ENCODE assay signal across 17 cellular contexts in the genomic region with DNA sequence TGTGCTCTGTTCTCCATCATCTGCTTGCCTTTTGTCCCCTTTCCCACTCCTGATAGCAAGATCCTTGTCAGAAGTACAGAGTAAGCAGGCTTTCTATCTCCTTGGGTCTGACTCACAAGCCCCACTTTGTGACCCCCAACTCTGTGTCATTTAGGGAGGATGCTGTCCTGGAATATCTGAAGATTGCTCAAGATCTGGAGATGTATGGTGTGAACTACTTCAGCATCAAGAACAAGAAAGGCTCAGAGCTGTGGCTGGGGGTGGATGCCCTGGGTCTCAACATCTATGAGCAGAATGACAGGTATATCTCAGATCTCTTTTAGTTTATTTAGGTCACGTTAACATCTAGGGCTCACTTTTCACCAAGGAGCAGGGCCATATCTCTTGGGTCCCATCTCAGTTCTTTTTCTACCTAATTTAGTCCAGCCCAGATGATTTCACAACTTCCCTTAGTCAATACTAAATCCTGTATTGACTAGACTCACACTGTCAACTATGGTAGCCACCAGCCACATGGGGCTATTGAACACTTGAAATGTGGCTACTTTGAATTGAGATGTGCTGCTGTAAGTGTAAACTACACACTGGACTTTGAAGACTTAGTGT.
DNase-seq lines count a peak whose midpoint lies in the region; ATAC-seq lines count a peak whose summit lies in the region.
"Had no signal": no experiment of that assay in that cellular context is flagged by ENCODE, and none has a peak within 500 bp of the region (broad histone marks: within the 10 kb centered on the region; RNA-seq: fewer than 3 reads in every experiment).

No MANE protein-coding gene starts in this region.

- peaks cover 60% of the 10 kb centered on the region for H3K4me1 Mint-ChIP-seq in activated CD4-positive, alpha-beta T cell treated with anti-CD3 and anti-CD28 coated beads for 36 hours
- peaks cover 33% of the 10 kb centered on the region for H3K4me1 Mint-ChIP-seq in activated T-helper 1 cell treated with anti-CD3 and anti-CD28 coated beads, Interleukin-12 subunit alpha, Interleukin-12 subunit beta, Interleukin-2, Interleukin-4 antibody, amounts not matched to agents 30 ng/mL and 10 ng/mL and 1 ng/mL, durations not matched to agents 14 hours and 24 hours and 36 hours (ENCODE audit: low read depth)
- peaks cover 50 to 80% of the 10 kb centered on the region in 2 donors for H3K4me1 Mint-ChIP-seq in natural killer cell treated with Interleukin-12 subunit alpha and Interleukin-12 subunit beta and Interleukin-15 and Interleukin-18, amount 100 ng/mL, for 72 hours (ENCODE audit: low read depth in 2 of 2)

- DNase-seq in activated CD4-positive, alpha-beta T cell treated with anti-CD3 and anti-CD28 coated beads for 36 hours: peak; percentile 25
- DNase-seq in activated CD4-positive, alpha-beta T cell treated with anti-CD3 and anti-CD28 coated beads, Interleukin-2, amount 50 U/mL, for 4 hours: no peak
- no peak for DNase-seq in activated T-helper 1 cell treated with anti-CD3 and anti-CD28 coated beads, Interleukin-12 subunit alpha, Interleukin-12 subunit beta, Interleukin-2, Interleukin-4 antibody, amounts not matched to agents 30 ng/mL and 10 ng/mL and 1 ng/mL, durations not matched to agents 14 hours and 24 hours and 36 hours (ENCODE audit: low spot score)
- no peak for DNase-seq in natural killer cell treated with Interleukin-12 subunit alpha and Interleukin-12 subunit beta and Interleukin-15 and Interleukin-18, amount 100 ng/mL, for 72 hours (ENCODE audit: low spot score)
- DNase-seq in RKO (ENCODE audit: low spot score): no peak
- DNase-seq in NCI-H2196 treated with DMSO at 0.1 percent for 48 hours (lab: John Stamatoyannopoulos, UW; ENCODE audit: unreplicated experiment): no peak
- DNase-seq in NCI-H1105 (lab: John Stamatoyannopoulos, UW): no peak
- DNase-seq: 8988T; brain microvascular endothelial cell; cortex of kidney; DMS153; MG63; NCI-H187 treated with DMSO at 0.1 percent for 48 hours; NCI-H446; stimulated activated CD4-positive, alpha-beta T cell treated with anti-CD3 and anti-CD28 coated beads, Interleukin-2, amount 100 ng/mL, for 48 hours had no signal

- no peaks in the 10 kb centered on the region for H3K9me3 Mint-ChIP-seq in activated CD4-positive, alpha-beta T cell treated with anti-CD3 and anti-CD28 coated beads for 36 hours (ENCODE audit: low read depth)
- H3K9me3 Mint-ChIP-seq in activated T-helper 1 cell treated with anti-CD3 and anti-CD28 coated beads, Interleukin-12 subunit alpha, Interleukin-12 subunit beta, Interleukin-2, Interleukin-4 antibody, amounts not matched to agents 30 ng/mL and 10 ng/mL and 1 ng/mL, durations not matched to agents 14 hours and 24 hours and 36 hours: no peaks in the 10 kb centered on the region
- H3K9me3 Mint-ChIP-seq in natural killer cell treated with Interleukin-12 subunit alpha and Interleukin-12 subunit beta and Interleukin-15 and Interleukin-18, amount 100 ng/mL, for 72 hours: no peaks in the 10 kb centered on the region
- H3K9me3 Mint-ChIP-seq: IgD-negative memory B cell had no signal

- H3K27me3 Mint-ChIP-seq in activated CD4-positive, alpha-beta T cell treated with anti-CD3 and anti-CD28 coated beads for 36 hours: no peaks in the 10 kb centered on the region
- H3K27me3 Mint-ChIP-seq in activated T-helper 1 cell treated with anti-CD3 and anti-CD28 coated beads, Interleukin-12 subunit alpha, Interleukin-12 subunit beta, Interleukin-2, Interleukin-4 antibody, amounts not matched to agents 30 ng/mL and 10 ng/mL and 1 ng/mL, durations not matched to agents 14 hours and 24 hours and 36 hours (ENCODE audit: insufficient read depth): no peaks in the 10 kb centered on the region
- no peaks in the 10 kb centered on the region for H3K27me3 Mint-ChIP-seq in natural killer cell treated with Interleukin-12 subunit alpha and Interleukin-12 subunit beta and Interleukin-15 and Interleukin-18, amount 100 ng/mL, for 72 hours
- H3K27me3 Mint-ChIP-seq: IgD-negative memory B cell had no signal

- H3K36me3 Mint-ChIP-seq in activated CD4-positive, alpha-beta T cell treated with anti-CD3 and anti-CD28 coated beads for 36 hours (ENCODE audit: low read depth): peaks cover 80% of the 10 kb centered on the region
- peaks cover 72% of the 10 kb centered on the region for H3K36me3 Mint-ChIP-seq in activated T-helper 1 cell treated with anti-CD3 and anti-CD28 coated beads, Interleukin-12 subunit alpha, Interleukin-12 subunit beta, Interleukin-2, Interleukin-4 antibody, amounts not matched to agents 30 ng/mL and 10 ng/mL and 1 ng/mL, durations not matched to agents 14 hours and 24 hours and 36 hours (ENCODE audit: low read depth)
- H3K36me3 Mint-ChIP-seq in natural killer cell treated with Interleukin-12 subunit alpha and Interleukin-12 subunit beta and Interleukin-15 and Interleukin-18, amount 100 ng/mL, for 72 hours: peaks cover 60% of the 10 kb centered on the region

- ATAC-seq in activated CD4-positive, alpha-beta T cell treated with anti-CD3 and anti-CD28 coated beads for 36 hours: peak; percentile 62
- ATAC-seq in HG02870 (IDR thresholded peaks at IDR 0.05; ENCODE audit: unreplicated experiment): peak; percentile 58
- peak; percentile 85 to 90 for ATAC-seq in natural killer cell treated with Interleukin-12 subunit alpha and Interleukin-12 subunit beta and Interleukin-15 and Interleukin-18, amount 100 ng/mL, for 72 hours

- CTCF ChIA-PET in activated CD4-positive, alpha-beta T cell treated with anti-CD3 and anti-CD28 coated beads for 36 hours (lab: Charles Lee): no interaction called here

- POLR2A ChIA-PET in activated CD4-positive, alpha-beta T cell treated with anti-CD3 and anti-CD28 coated beads for 36 hours (lab: Charles Lee): no interaction called here

- H3K27ac Mint-ChIP-seq in activated CD4-positive, alpha-beta T cell treated with anti-CD3 and anti-CD28 coated beads for 36 hours: peak overlapping the region; percentile 85
- H3K27ac Mint-ChIP-seq in activated T-helper 1 cell treated with anti-CD3 and anti-CD28 coated beads, Interleukin-12 subunit alpha, Interleukin-12 subunit beta, Interleukin-2, Interleukin-4 antibody, amounts not matched to agents 30 ng/mL and 10 ng/mL and 1 ng/mL, durations not matched to agents 14 hours and 24 hours and 36 hours: peak overlapping the region; percentile 80
- H3K27ac Mint-ChIP-seq in natural killer cell treated with Interleukin-12 subunit alpha and Interleukin-12 subunit beta and Interleukin-15 and Interleukin-18, amount 100 ng/mL, for 72 hours: peak overlapping the region; percentile 81 to 92

- H3K4me3 Mint-ChIP-seq in activated CD4-positive, alpha-beta T cell treated with anti-CD3 and anti-CD28 coated beads for 36 hours: no peak overlapping the region
- no peak overlapping the region for H3K4me3 Mint-ChIP-seq in activated T-helper 1 cell treated with anti-CD3 and anti-CD28 coated beads, Interleukin-12 subunit alpha, Interleukin-12 subunit beta, Interleukin-2, Interleukin-4 antibody, amounts not matched to agents 30 ng/mL and 10 ng/mL and 1 ng/mL, durations not matched to agents 14 hours and 24 hours and 36 hours
- H3K4me3 Mint-ChIP-seq in natural killer cell treated with Interleukin-12 subunit alpha and Interleukin-12 subunit beta and Interleukin-15 and Interleukin-18, amount 100 ng/mL, for 72 hours: peak overlapping the region; percentile 54

- intact Hi-C loops in activated CD4-positive, alpha-beta T cell treated with anti-CD3 and anti-CD28 coated beads for 36 hours (cut with DNase I, micrococcal nuclease): no loop called here
- intact Hi-C loops in activated T-helper 1 cell treated with anti-CD3 and anti-CD28 coated beads, Interleukin-12 subunit alpha, Interleukin-12 subunit beta, Interleukin-2, Interleukin-4 antibody, amounts not matched to agents 30 ng/mL and 10 ng/mL and 1 ng/mL, durations not matched to agents 14 hours and 24 hours and 36 hours (cut with micrococcal nuclease): loop anchor here (1.0 to 2.0 kb wide), 3 partner anchors 8 to 137 kb away; no protein-coding TSS in a partner anchor
